In genomic region chr15:39639037-39639436, GRCh38 we compare ENCODE assay signal across 16 cellular contexts. TPM values are rescaled to one million over a fixed set of nuclear protein-coding genes. Genes with fewer than 3 reads are reported as not detected.
DNase-seq lines count a peak whose midpoint lies in the region; ATAC-seq, FAIRE-seq and TF ChIP-seq lines count a peak whose summit lies in the region.
"Had no signal": no experiment of that assay in that cellular context is flagged by ENCODE, and none has a peak within 500 bp of the region (broad histone marks: within the 10 kb centered on the region; RNA-seq: fewer than 3 reads in every experiment).

No MANE protein-coding gene starts in this region.

- CTCF ChIA-PET in HepG2 (lab: Yijun Ruan, JAX; ENCODE audit: low intra/inter-chr PET ratio, low total read pairs): no interaction called here

- H3K27me3 ChIP-seq in Loucy (ENCODE audit: insufficient read depth, low read length, poor library complexity, severe bottlenecking) (no peaks in the 10 kb centered on the region), HepG2 (ENCODE audit: control insufficient read depth in 1 of 2, insufficient read depth in 2 of 2, low read length in 2 of 2) (no peaks in the 10 kb centered on the region)
- H3K27me3 ChIP-seq: BLaER1 treated with 17β-estradiol and CSF1 and Interleukin-3, amounts not matched to agents 10 nM and 100 nM had no signal

- no peak for TF ChIP-seq EP300 in HepG2 (IDR thresholded peaks at IDR 0.05; ENCODE audit: low read depth in 2 of 2, low read length in 2 of 2)
- no peak for TF ChIP-seq EP300 in HepG2 (CRISPR knock-in tag; IDR thresholded peaks at IDR 0.05; ENCODE audit: borderline replicate concordance)

- no peaks in the 10 kb centered on the region for H3K9me2 ChIP-seq in Loucy (replicated peaks; ENCODE audit: low read depth, low read length)

- no peaks in the 10 kb centered on the region for H3K4me1 ChIP-seq in Loucy (ENCODE audit: insufficient read depth, low read length, poor library complexity, severe bottlenecking)
- peaks cover 33% of the 10 kb centered on the region for H3K4me1 ChIP-seq in HepG2 (ENCODE audit: insufficient read depth, low read length)
- H3K4me1 ChIP-seq: BLaER1 treated with 17β-estradiol and CSF1 and Interleukin-3, amounts not matched to agents 10 nM and 100 nM had no signal

- POLR2A ChIA-PET in HepG2 (lab: Yijun Ruan, JAX): no interaction called here

- H3K9me3 Mint-ChIP-seq in effector memory CD8-positive, alpha-beta T cell: peaks cover 0 to 2% of the 10 kb centered on the region in 2 donors
- H3K9me3 Mint-ChIP-seq: CD8-positive, alpha-beta T cell had no signal

- peaks cover 16 to 24% of the 10 kb centered on the region in 2 donors for H3K4me1 Mint-ChIP-seq in effector memory CD8-positive, alpha-beta T cell (ENCODE audit: low read depth in 2 of 2)
- H3K4me1 Mint-ChIP-seq: B cell had no signal

- no peak for DNase-seq in effector memory CD8-positive, alpha-beta T cell
- peak; percentile 51 for DNase-seq in HepG2 (ENCODE audit: low spot score)
- peak; percentile 54 for DNase-seq in renal cortical epithelial cell (ENCODE audit: low read depth)
- DNase-seq in T1000 (lab: John Stamatoyannopoulos, UW): no peak
- DNase-seq in hepatic stellate cell (ENCODE audit: low spot score): no peak
- DNase-seq: Calu3; CD8-positive, alpha-beta T cell; DMS79 treated with DMSO at 0.1 percent for 48 hours; GF-D8 had no signal

- no peak for ATAC-seq in effector memory CD8-positive, alpha-beta T cell (replicated peaks)
- ATAC-seq in HepG2: peak; percentile 75
- no peak for ATAC-seq in HG02642 (IDR thresholded peaks at IDR 0.05; ENCODE audit: poor library complexity, unreplicated experiment)
- ATAC-seq: CD8-positive, alpha-beta T cell had no signal

- H3K36me3 Mint-ChIP-seq in effector memory CD8-positive, alpha-beta T cell (ENCODE audit: insufficient read depth): peaks cover 8% of the 10 kb centered on the region
- H3K36me3 Mint-ChIP-seq: CD8-positive, alpha-beta T cell had no signal

- TF ChIP-seq POLR2A in HepG2 (IDR thresholded peaks at IDR 0.05; ENCODE audit: insufficient read depth in 1 of 2, low read depth in 2 of 2, low read length in 2 of 2): no peak

- TF ChIP-seq CTCF in Loucy (conservative IDR thresholded peaks at IDR 0.05; ENCODE audit: low read length) (no peak), HepG2 (CRISPR knock-in tag; IDR thresholded peaks at IDR 0.05) (no peak)

- H2AFZ ChIP-seq in Loucy (ENCODE audit: low read length) (peak overlapping the region; percentile 35; the same call in 1 of the 2 replicates), HepG2 (ENCODE audit: low read length) (no peak overlapping the region)

- no TSS peak for BruUV-seq in HepG2 (replicated peaks; lab: Mats Ljungman, UMichigan)

- no peak overlapping the region for H3K4me3 Mint-ChIP-seq in effector memory CD8-positive, alpha-beta T cell
- H3K4me3 Mint-ChIP-seq: B cell; CD8-positive, alpha-beta T cell had no signal

- H3F3A ChIP-seq in Loucy (ENCODE audit: low read depth): no peaks in the 10 kb centered on the region

- H3K9ac ChIP-seq in Loucy (ENCODE audit: low read depth, low read length, poor library complexity, severe bottlenecking) (no peak overlapping the region), HepG2 (ENCODE audit: insufficient read depth, low read depth, low read length) (no peak overlapping the region)
- H3K9ac ChIP-seq: BLaER1 treated with 17β-estradiol and CSF1 and Interleukin-3, amounts not matched to agents 10 nM and 100 nM had no signal

- H3K4me2 ChIP-seq in Loucy (ENCODE audit: low read depth, low read length, poor library complexity, severe bottlenecking): no peak overlapping the region
- H3K4me2 ChIP-seq in HepG2 (ENCODE audit: low read depth, low read length): peak overlapping the region; percentile 15; the same call in 1 of the 2 replicates
- H3K4me2 ChIP-seq: BLaER1 treated with 17β-estradiol and CSF1 and Interleukin-3, amounts not matched to agents 10 nM and 100 nM had no signal

- TF ChIP-seq RAD21 in HepG2 (CRISPR knock-in tag; IDR thresholded peaks at IDR 0.05): no peak

- WGBS in HepG2 (ENCODE audit: low lambda C conversion rate): 4% methylated on average over 1 of the region's 1 CpG

- intact Hi-C loops in HepG2 (cut with micrococcal nuclease; ENCODE audit: unreplicated experiment): no loop called here

- H3K79me2 ChIP-seq in Loucy (ENCODE audit: insufficient read depth, low read length): no peaks in the 10 kb centered on the region
- no peaks in the 10 kb centered on the region for H3K79me2 ChIP-seq in HepG2 (ENCODE audit: insufficient read depth, low read length)

- H3K36me3 ChIP-seq in Loucy (ENCODE audit: insufficient read depth, low read length): no peaks in the 10 kb centered on the region
- no peaks in the 10 kb centered on the region for H3K36me3 ChIP-seq in HepG2 (replicated peaks in 1 of 2; ENCODE audit: control insufficient read depth in 1 of 2, insufficient read depth in 2 of 2, low read length in 2 of 2)
- H3K36me3 ChIP-seq: BLaER1 treated with 17β-estradiol and CSF1 and Interleukin-3, amounts not matched to agents 10 nM and 100 nM; HAP-1 had no signal

- H3K27ac Mint-ChIP-seq in effector memory CD8-positive, alpha-beta T cell: peak overlapping the region; percentile 13 to 26
- H3K27ac Mint-ChIP-seq: B cell; CD8-positive, alpha-beta T cell had no signal

- H4K20me1 ChIP-seq in Loucy (ENCODE audit: insufficient read depth, low read length, poor library complexity, severe bottlenecking): no peaks in the 10 kb centered on the region
- no peaks in the 10 kb centered on the region for H4K20me1 ChIP-seq in HepG2 (ENCODE audit: insufficient read depth, low read length)
- H4K20me1 ChIP-seq: BLaER1 treated with 17β-estradiol and CSF1 and Interleukin-3, amounts not matched to agents 10 nM and 100 nM had no signal

- H3K4me3 ChIP-seq in Loucy (ENCODE audit: low read length, poor library complexity, severe bottlenecking): no peak overlapping the region
- no peak overlapping the region; a peak in 1 of 6 replicates for H3K4me3 ChIP-seq in HepG2 (replicated peaks in 1 of 3; ENCODE audit: insufficient read depth in 1 of 3, low read depth in 2 of 3, low read length in 3 of 3)
- H3K4me3 ChIP-seq: BLaER1 treated with 17β-estradiol and CSF1 and Interleukin-3, amounts not matched to agents 10 nM and 100 nM; HAP-1 had no signal

- H3K9me3 ChIP-seq in Loucy (ENCODE audit: insufficient read depth, low read depth, low read length): no peaks in the 10 kb centered on the region
- no peaks in the 10 kb centered on the region for H3K9me3 ChIP-seq in HepG2 (ENCODE audit: low read length)
- H3K9me3 ChIP-seq: HAP-1 had no signal

- in situ Hi-C loops in HepG2 (cut with HindIII; ENCODE audit: extremely low pct_ligation_motif_present, low pct_unique_long_range_greater_than_20kb): no loop called here

- peak; percentile 83 for FAIRE-seq in HepG2 (lab: Jason Lieb, UNC)
- FAIRE-seq: H1, HTR-8/SVneo had no signal

- H3K27ac ChIP-seq in HepG2 (ENCODE audit: extremely low read length, insufficient read depth, low read length): no peak overlapping the region
- H3K27ac ChIP-seq: BLaER1 treated with 17β-estradiol and CSF1 and Interleukin-3, amounts not matched to agents 10 nM and 100 nM had no signal

- no peaks in the 10 kb centered on the region for H3K27me3 Mint-ChIP-seq in effector memory CD8-positive, alpha-beta T cell

TF ChIP-seq in HepG2, 621 proteins besides CTCF, POLR2A, EP300 and RAD21 (continues in another document):
- no peak for TF ChIP-seq ZNF569 (CRISPR knock-in tag; IDR thresholded peaks at IDR 0.05; ENCODE audit: borderline replicate concordance)
- TF ChIP-seq EHMT2 (IDR thresholded peaks at IDR 0.05; ENCODE audit: borderline replicate concordance, low read depth, low read length): peak; percentile 63; the same call in 1 of the 2 replicates
- TF ChIP-seq, protein P1, sequence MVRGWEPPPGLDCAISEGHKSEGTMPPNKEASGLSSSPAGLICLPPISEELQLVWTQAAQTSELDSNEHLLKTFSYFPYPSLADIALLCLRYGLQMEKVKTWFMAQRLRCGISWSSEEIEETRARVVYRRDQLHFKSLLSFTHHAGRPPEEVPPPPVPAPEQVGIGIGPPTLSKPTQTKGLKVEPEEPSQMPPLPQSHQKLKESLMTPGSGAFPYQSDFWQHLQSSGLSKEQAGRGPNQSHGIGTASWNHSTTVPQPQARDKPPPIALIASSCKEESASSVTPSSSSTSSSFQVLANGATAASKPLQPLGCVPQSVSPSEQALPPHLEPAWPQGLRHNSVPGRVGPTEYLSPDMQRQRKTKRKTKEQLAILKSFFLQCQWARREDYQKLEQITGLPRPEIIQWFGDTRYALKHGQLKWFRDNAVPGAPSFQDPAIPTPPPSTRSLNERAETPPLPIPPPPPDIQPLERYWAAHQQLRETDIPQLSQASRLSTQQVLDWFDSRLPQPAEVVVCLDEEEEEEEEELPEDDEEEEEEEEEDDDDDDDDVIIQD (CRISPR knock-in tag; IDR thresholded peaks at IDR 0.05; ENCODE audit: low read depth): peak; percentile 54; the same call in 1 of the 2 replicates
- no peak for TF ChIP-seq MEIS2 (CRISPR knock-in tag; IDR thresholded peaks at IDR 0.05)
- no peak for TF ChIP-seq CEBPB (IDR thresholded peaks at IDR 0.05; ENCODE audit: borderline replicate concordance, low read depth, low read length)
- TF ChIP-seq ZBTB7A (CRISPR knock-in tag; IDR thresholded peaks at IDR 0.05): no peak

RNA-seq across cellular contexts. Expression of gene THBS1, which starts 58.2 kb away (rescaled TPM):
- 35.6 and 67.1 TPM in 2 replicates for total RNA-seq in HepG2 (2016; rRNA removed; fragmentation: Illumina TruSeq; extraction: Trizol)
- total RNA-seq in HepG2 (2016; cell fraction: cytosol; rRNA removed; fragmentation: Illumina TruSeq; extraction: Trizol; ENCODE audit: low read depth): 10.4 and 13.6 TPM in 2 replicates
- total RNA-seq in HepG2 (2016; cell fraction: insoluble cytoplasmic fraction; rRNA removed; fragmentation: Illumina TruSeq; extraction: Trizol): 31.2 and 67.2 TPM in 2 replicates
- total RNA-seq in HepG2 (2016; cell fraction: membrane; rRNA removed; fragmentation: Illumina TruSeq; extraction: Trizol): 12.7 and 15.5 TPM in 2 replicates
- 154 and 191 TPM in 2 replicates for total RNA-seq in HepG2 (2016; cell fraction: nucleus; rRNA removed; fragmentation: Illumina TruSeq; extraction: Trizol)
- polyA plus RNA-seq in HepG2 (2011; rRNA removed): 54.7 and 64.6 TPM in 2 replicates
- polyA plus RNA-seq in HepG2 (2011; cell fraction: cytosol; rRNA removed): 18.4 and 18.6 TPM in 2 replicates
- polyA plus RNA-seq in HepG2 (2011; cell fraction: nucleus; rRNA removed): 258 and 353 TPM in 2 replicates
- 14.5 and 32.8 TPM in 2 replicates for polyA plus RNA-seq in HepG2 (2012)
- polyA plus RNA-seq in HepG2 (2016; cell fraction: cytosol; fragmentation: Illumina TruSeq; extraction: Trizol; ENCODE audit: low read depth): 1.0 and 1.3 TPM in 2 replicates
- polyA plus RNA-seq in HepG2 (2016; cell fraction: insoluble cytoplasmic fraction; fragmentation: Illumina TruSeq; extraction: Trizol; ENCODE audit: low read depth): 13.5 and 17.7 TPM in 2 replicates
- 1.9 and 2.6 TPM in 2 replicates for polyA plus RNA-seq in HepG2 (2016; cell fraction: membrane; fragmentation: Illumina TruSeq; extraction: Trizol; ENCODE audit: low read depth)
- polyA plus RNA-seq in HepG2 (2016; cell fraction: nucleus; fragmentation: Illumina TruSeq; extraction: Trizol; ENCODE audit: insufficient read depth, low read depth): 147 and 163 TPM in 2 replicates
- 15.2 and 310 TPM in 2 replicates for polyA minus RNA-seq in HepG2 (2011; rRNA and poly(A)+ RNA removed; ENCODE audit: low replicate concordance)
- 142 and 165 TPM in 2 replicates for polyA minus RNA-seq in HepG2 (2011; cell fraction: cytosol; rRNA and poly(A)+ RNA removed)
- 395 and 466 TPM in 2 replicates for polyA minus RNA-seq in HepG2 (2011; cell fraction: nucleus; rRNA and poly(A)+ RNA removed)
- 2,380 and 2,616 TPM in 2 replicates for total RNA-seq in renal cortical epithelial cell

Comparison
In these comparisons a context has a peak if more than half of its experiments do, and no peak if none do; other contexts are left out.
1. DNase-seq: peak in HepG2 (single experiment) and renal cortical epithelial cell (single experiment); none in effector memory CD8-positive, alpha-beta T cell (0 of 3), T1000 (single experiment) and hepatic stellate cell (single experiment).
2. RNA of gene THBS1, which starts 58.2 kb away (total RNA-seq): 2,380 to 2,616 TPM in renal cortical epithelial cell; 10.4 to 191 TPM in HepG2; every median in the first group is over 10 times any median in the second.